ENCODE assay signal across 23 cellular contexts in genomic region chr6:166413491-166413951, GRCh38.
"Had no signal": no experiment of that assay in that cellular context is flagged by ENCODE, and none has a peak within 500 bp of the region (broad histone marks: within the 10 kb centered on the region; RNA-seq: fewer than 3 reads in every experiment).

No MANE protein-coding gene starts in this region.

- ATAC-seq: gastroesophageal sphincter, heart left ventricle had no signal

- H3K4me3 Mint-ChIP-seq: activated T-helper 1 cell treated with anti-CD3 and anti-CD28 coated beads, Interleukin-12 subunit alpha, Interleukin-12 subunit beta, Interleukin-2, Interleukin-4 antibody, amounts not matched to agents 30 ng/mL and 10 ng/mL and 1 ng/mL, durations not matched to agents 14 hours and 24 hours and 36 hours; neural progenitor cell; stimulated activated naive CD8-positive, alpha-beta T cell treated with anti-CD3 and anti-CD28 coated beads, Interleukin-15, Interleukin-2, amounts not matched to agents 100 ng/mL and 50 ng/mL, for 24 hours; type B pancreatic cell had no signal

- H3K27me3 Mint-ChIP-seq: stimulated activated naive CD8-positive, alpha-beta T cell treated with anti-CD3 and anti-CD28 coated beads, Interleukin-15, Interleukin-2, amounts not matched to agents 100 ng/mL and 50 ng/mL, for 24 hours; type B pancreatic cell had no signal

- H3K36me3 ChIP-seq: brain microvascular endothelial cell, neural progenitor cell, prostate gland had no signal

- H3K4me2 ChIP-seq: neural progenitor cell had no signal

- H3K27me3 ChIP-seq: brain microvascular endothelial cell, esophagus muscularis mucosa, gastroesophageal sphincter, heart left ventricle, neural progenitor cell, right atrium auricular region, suprapubic skin had no signal

- H3K9me3 ChIP-seq: esophagus muscularis mucosa, gastroesophageal sphincter, heart left ventricle, left ventricle myocardium inferior, prostate gland, right atrium auricular region, suprapubic skin had no signal

- H3K4me1 ChIP-seq: esophagus muscularis mucosa, gastroesophageal sphincter, left ventricle myocardium inferior, neural progenitor cell, prostate gland, right atrium auricular region, suprapubic skin had no signal

- DNase-seq: activated CD4-positive, alpha-beta T cell treated with anti-CD3 and anti-CD28 coated beads for 1 hour; activated CD4-positive, alpha-beta T cell treated with anti-CD3 and anti-CD28 coated beads, Interleukin-2, amount 50 U/mL, for 48 hours; activated naive CD4-positive, alpha-beta T cell treated with Interleukin-2 at 50 U/mL for 16 hours; brain microvascular endothelial cell; cerebellar nuclear complex; effector CD4-positive, alpha-beta T cell; heart left ventricle; kidney glomerular epithelial cell; left ventricle myocardium inferior; mammary epithelial cell; midbrain; stimulated activated CD4-positive, alpha-beta T cell treated with anti-CD3 and anti-CD28 coated beads, Interleukin-15, amount 100 ng/mL, for 24 hours; stimulated activated CD4-positive, alpha-beta T cell treated with anti-CD3 and anti-CD28 coated beads, Interleukin-2, amount 100 ng/mL, for 48 hours had no signal

- H2AFZ ChIP-seq: neural progenitor cell had no signal

- H3K9ac ChIP-seq: neural progenitor cell had no signal

- H3K4me3 ChIP-seq: esophagus muscularis mucosa, gastroesophageal sphincter, heart left ventricle, left ventricle myocardium inferior, neural progenitor cell, prostate gland, right atrium auricular region, skin epidermis, suprapubic skin had no signal

- H3K27ac Mint-ChIP-seq: activated T-helper 1 cell treated with anti-CD3 and anti-CD28 coated beads, Interleukin-12 subunit alpha, Interleukin-12 subunit beta, Interleukin-2, Interleukin-4 antibody, amounts not matched to agents 30 ng/mL and 10 ng/mL and 1 ng/mL, durations not matched to agents 14 hours and 24 hours and 36 hours; neural progenitor cell; stimulated activated naive CD8-positive, alpha-beta T cell treated with anti-CD3 and anti-CD28 coated beads, Interleukin-15, Interleukin-2, amounts not matched to agents 100 ng/mL and 50 ng/mL, for 24 hours; type B pancreatic cell had no signal

- H3K27ac ChIP-seq: brain microvascular endothelial cell, esophagus muscularis mucosa, gastroesophageal sphincter, left ventricle myocardium inferior, neural progenitor cell, prostate gland, right atrium auricular region, suprapubic skin had no signal
